ENCODE assay signal across 33 cellular contexts in genomic region chr17:14458724-14459123, GRCh38.
"Had no signal": no experiment of that assay in that cellular context is flagged by ENCODE, and none has a peak within 500 bp of the region (broad histone marks: within the 10 kb centered on the region; RNA-seq: fewer than 3 reads in every experiment).

No MANE protein-coding gene starts in this region.

- H3K4me3 Mint-ChIP-seq: activated CD4-positive, alpha-beta memory T cell treated with anti-CD3 and anti-CD28 coated beads, Interleukin-2, amount 10 ng/mL, durations not matched to agents 7 days and 5 days; activated CD4-positive, alpha-beta T cell treated with anti-CD3 and anti-CD28 coated beads, Interleukin-2, amount 10 ng/mL, durations not matched to agents 7 days and 5 days; activated T-cell treated with anti-CD3 and anti-CD28 coated beads, Interleukin-2, amount 50 U/mL, for 4 hours; activated T-helper 17 cell treated with anti-CD3 and anti-CD28 coated beads, Interleukin-2, amount 50 U/mL, for 72 hours; effector memory CD8-positive, alpha-beta T cell; immature natural killer cell; stimulated activated memory B cell treated with anti-CD40 and anti-IgM and Interleukin-4, amounts not matched to agents 10 μg/mL and 1 μg/mL and 100 μg/mL, for 72 hours; WTC11 had no signal

- H3K27me3 ChIP-seq: brain microvascular endothelial cell, gastroesophageal sphincter, pancreas, sigmoid colon, suprapubic skin, tibial artery, upper lobe of right lung had no signal

- H3K36me3 ChIP-seq: brain microvascular endothelial cell, gastroesophageal sphincter, pancreas, prostate gland, sigmoid colon, suprapubic skin, tibial artery, upper lobe of right lung had no signal

- H3K36me3 Mint-ChIP-seq: naive thymus-derived CD4-positive, alpha-beta T cell; stimulated activated memory B cell treated with anti-CD40 and anti-IgM and Interleukin-4, amounts not matched to agents 10 μg/mL and 1 μg/mL and 100 μg/mL, for 72 hours had no signal

- H3K27ac Mint-ChIP-seq: activated CD4-positive, alpha-beta memory T cell treated with anti-CD3 and anti-CD28 coated beads, Interleukin-2, amount 10 ng/mL, durations not matched to agents 7 days and 5 days; activated CD4-positive, alpha-beta T cell treated with anti-CD3 and anti-CD28 coated beads, Interleukin-2, amount 10 ng/mL, durations not matched to agents 7 days and 5 days; activated T-helper 17 cell treated with anti-CD3 and anti-CD28 coated beads, Interleukin-2, amount 50 U/mL, for 72 hours; effector memory CD8-positive, alpha-beta T cell; immature natural killer cell; stimulated activated memory B cell treated with anti-CD40 and anti-IgM and Interleukin-4, amounts not matched to agents 10 μg/mL and 1 μg/mL and 100 μg/mL, for 72 hours; WTC11 had no signal

- ATAC-seq: activated T-cell treated with anti-CD3 and anti-CD28 coated beads, Interleukin-2, amount 50 U/mL, for 4 hours; activated T-helper 17 cell treated with anti-CD3 and anti-CD28 coated beads, Interleukin-2, amount 50 U/mL, for 72 hours; effector memory CD8-positive, alpha-beta T cell; gastroesophageal sphincter; left colon; naive thymus-derived CD4-positive, alpha-beta T cell; pancreas; stimulated activated memory B cell treated with anti-CD40 and anti-IgM and Interleukin-4, amounts not matched to agents 10 μg/mL and 1 μg/mL and 100 μg/mL, for 72 hours; upper lobe of right lung; WTC11 had no signal

- H3K9me3 ChIP-seq: gastroesophageal sphincter, pancreas, prostate gland, suprapubic skin, upper lobe of right lung had no signal

- H3K4me1 Mint-ChIP-seq: activated CD4-positive, alpha-beta memory T cell treated with anti-CD3 and anti-CD28 coated beads, Interleukin-2, amount 10 ng/mL, durations not matched to agents 7 days and 5 days; activated CD4-positive, alpha-beta T cell treated with anti-CD3 and anti-CD28 coated beads, Interleukin-2, amount 10 ng/mL, durations not matched to agents 7 days and 5 days; activated T-helper 17 cell treated with anti-CD3 and anti-CD28 coated beads, Interleukin-2, amount 50 U/mL, for 72 hours had no signal

- H3K27me3 Mint-ChIP-seq: activated T-helper 17 cell treated with anti-CD3 and anti-CD28 coated beads, Interleukin-2, amount 50 U/mL, for 72 hours had no signal

- H3K4me1 ChIP-seq: gastroesophageal sphincter, pancreas, prostate gland, sigmoid colon, tibial artery, upper lobe of right lung had no signal

- DNase-seq: activated CD4-positive, alpha-beta memory T cell treated with anti-CD3 and anti-CD28 coated beads, Interleukin-2, amount 10 ng/mL, durations not matched to agents 7 days and 5 days; activated CD4-positive, alpha-beta T cell treated with anti-CD3 and anti-CD28 coated beads for 1 hour; activated CD4-positive, alpha-beta T cell treated with anti-CD3 and anti-CD28 coated beads, Interleukin-2, amount 10 ng/mL, durations not matched to agents 7 days and 5 days; activated CD8-positive, alpha-beta memory T cell treated with anti-CD3 and anti-CD28 coated beads, Interleukin-2, amount 50 U/mL, for 48 hours; activated gamma-delta T cell treated with Interleukin-2 at 50 U/mL for 16 hours; activated naive CD4-positive, alpha-beta T cell treated with anti-CD3 and anti-CD28 coated beads, Interleukin-2, amount 50 U/mL, for 16 hours; activated T-cell treated with anti-CD3 and anti-CD28 coated beads, Interleukin-2, amount 50 U/mL, for 4 hours; amniotic stem cell; brain microvascular endothelial cell; cortex of kidney; effector memory CD8-positive, alpha-beta T cell; head of caudate nucleus; hypothalamus; immature natural killer cell; kidney; left colon; mammary epithelial cell; midbrain; naive thymus-derived CD4-positive, alpha-beta T cell; pancreas; sigmoid colon; small intestine; stimulated activated CD4-positive, alpha-beta T cell treated with anti-CD3 and anti-CD28 coated beads, Interleukin-1b, Interleukin-23, amount 100 ng/mL, for 48 hours; stimulated activated CD4-positive, alpha-beta T cell treated with anti-CD3 and anti-CD28 coated beads, Interleukin-4, amount 100 ng/mL, for 4 hours; stimulated activated CD8-positive, alpha-beta memory T cell treated with anti-CD3 and anti-CD28 coated beads, Interleukin-4, amount 100 ng/mL, for 48 hours; tibial artery; upper lobe of right lung had no signal

- H3K9me3 Mint-ChIP-seq: activated T-cell treated with anti-CD3 and anti-CD28 coated beads, Interleukin-2, amount 50 U/mL, for 4 hours; activated T-helper 17 cell treated with anti-CD3 and anti-CD28 coated beads, Interleukin-2, amount 50 U/mL, for 72 hours; effector memory CD8-positive, alpha-beta T cell had no signal

- H3K27ac ChIP-seq: brain microvascular endothelial cell, gastroesophageal sphincter, pancreas, prostate gland, sigmoid colon, suprapubic skin, tibial artery, upper lobe of right lung had no signal

- H3K4me3 ChIP-seq: gastroesophageal sphincter, pancreas, prostate gland, sigmoid colon, suprapubic skin, tibial artery, upper lobe of right lung had no signal
